ENCODE assay signal across 1 cellular context in the genomic region with DNA sequence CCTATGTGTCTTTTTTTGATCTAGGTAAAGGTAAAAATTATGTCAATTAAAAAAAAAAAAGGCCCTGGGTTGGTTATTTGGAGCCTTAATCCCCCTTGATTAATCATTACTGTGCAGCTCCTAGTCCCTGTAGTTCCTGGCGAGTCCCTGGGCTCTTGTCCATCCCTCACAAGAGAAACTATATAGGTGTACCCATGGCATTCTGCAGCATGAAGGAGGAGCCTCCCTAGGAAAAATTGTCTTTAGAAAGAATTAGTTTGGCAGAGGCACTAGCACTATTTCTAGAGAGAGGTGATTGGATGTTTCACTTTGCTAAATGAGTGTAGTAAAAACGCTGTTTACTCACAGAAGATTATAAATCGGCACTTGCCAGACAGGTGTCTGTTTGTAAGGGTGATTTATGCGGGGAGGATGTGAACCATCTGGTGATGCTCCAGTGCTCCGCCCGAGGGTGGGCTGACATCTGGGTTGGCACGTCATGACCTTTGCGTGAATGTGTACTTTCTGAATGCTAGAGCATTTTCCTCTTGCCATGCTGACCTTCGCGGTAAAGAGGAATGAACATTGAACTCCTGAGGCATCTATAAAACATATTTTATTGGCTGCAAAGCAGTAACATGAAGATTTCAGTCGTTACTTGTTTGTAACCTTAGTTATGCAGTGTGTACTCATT.
TF ChIP-seq lines count a peak whose summit lies in the region.

No MANE protein-coding gene starts in this region.

TF ChIP-seq in GM12878, 131 proteins besides CTCF, POLR2A, EP300 and RAD21 (continued from another document):
- TF ChIP-seq ZNF207 (IDR thresholded peaks at IDR 0.05; ENCODE audit: borderline replicate concordance) (no peak), BRCA1 (IDR thresholded peaks at IDR 0.05; ENCODE audit: low read depth, low read length) (no peak), ZNF217 (IDR thresholded peaks at IDR 0.05) (no peak), ETV6 (conservative IDR thresholded peaks at IDR 0.05 in 1 of 2, IDR thresholded peaks at IDR 0.05 in 1 of 2; ENCODE audit: borderline replicate concordance in 1 of 2, low read depth in 1 of 2) (no peak)
